Comparison of ENCODE assay signal across 1 cellular context in genomic region chr5:143057580-143057999, GRCh38.
TF ChIP-seq lines count a peak whose summit lies in the region.

No MANE protein-coding gene starts in this region.

TF ChIP-seq in GM12878, 131 proteins besides CTCF, POLR2A, EP300 and RAD21 (continued from another document and continues in another):
- TF ChIP-seq NKRF (conservative IDR thresholded peaks at IDR 0.05) (no peak), PBX3 (IDR thresholded peaks at IDR 0.05; ENCODE audit: insufficient replicate concordance, low read depth, low read length) (no peak), IRF5 (IDR thresholded peaks at IDR 0.05; ENCODE audit: borderline replicate concordance) (no peak), MEF2A (IDR thresholded peaks at IDR 0.05; ENCODE audit: insufficient read depth, low read depth, low read length) (peak; percentile 81), CEBPZ (IDR thresholded peaks at IDR 0.05; ENCODE audit: low read depth, low read length) (no peak), KDM1A (IDR thresholded peaks at IDR 0.05; ENCODE audit: borderline replicate concordance) (no peak), CREM (IDR thresholded peaks at IDR 0.05; ENCODE audit: low read depth) (peak; percentile 76), HDAC2 (IDR thresholded peaks at IDR 0.05) (no peak), NR2C1 (IDR thresholded peaks at IDR 0.05) (no peak), RELB (IDR thresholded peaks at IDR 0.05; ENCODE audit: low read depth) (peak; percentile 98), RUNX3 (IDR thresholded peaks at IDR 0.05; ENCODE audit: low read length) (peak; percentile 77), MXI1 (IDR thresholded peaks at IDR 0.05; ENCODE audit: low read depth, low read length) (no peak), ATF2 (IDR thresholded peaks at IDR 0.05; ENCODE audit: low read length) (peak; percentile 84), ZBTB33 (IDR thresholded peaks at IDR 0.05) (no peak), BCL3 (IDR thresholded peaks at IDR 0.05; ENCODE audit: borderline replicate concordance, insufficient read depth, low read depth, low read length, poor library complexity, severe bottlenecking) (peak; percentile 59), NFXL1 (IDR thresholded peaks at IDR 0.05; ENCODE audit: borderline replicate concordance) (no peak), ATF3 (IDR thresholded peaks at IDR 0.05; ENCODE audit: borderline replicate concordance, extremely low read depth, low read depth, low read length) (no peak), GABPA (IDR thresholded peaks at IDR 0.05; ENCODE audit: low read depth) (no peak), MAX (IDR thresholded peaks at IDR 0.05; ENCODE audit: low read depth, low read length) (no peak), CBX3 (IDR thresholded peaks at IDR 0.05; ENCODE audit: borderline replicate concordance, low read depth) (no peak), JUNB (IDR thresholded peaks at IDR 0.05) (peak; percentile 49), MLLT1 (IDR thresholded peaks at IDR 0.05) (peak; percentile 88), E4F1 (IDR thresholded peaks at IDR 0.05; ENCODE audit: borderline replicate concordance, partially characterized antibody) (no peak), ZNF24 (IDR thresholded peaks at IDR 0.05) (no peak), ATF7 (IDR thresholded peaks at IDR 0.05; ENCODE audit: low read depth) (peak; percentile 77), USF1 (IDR thresholded peaks at IDR 0.05; ENCODE audit: borderline replicate concordance, extremely low read length, insufficient read depth, low read depth, low read length) (no peak), E2F8 (IDR thresholded peaks at IDR 0.05; ENCODE audit: low read depth, partially characterized antibody) (no peak), CBFB (IDR thresholded peaks at IDR 0.05; ENCODE audit: low read depth) (no peak), GATAD2B (conservative IDR thresholded peaks at IDR 0.05; ENCODE audit: low read depth) (peak; percentile 69; the same call in 1 of the 2 replicates)
